8 cellular contexts compared by ENCODE assay signal in the genomic region with DNA sequence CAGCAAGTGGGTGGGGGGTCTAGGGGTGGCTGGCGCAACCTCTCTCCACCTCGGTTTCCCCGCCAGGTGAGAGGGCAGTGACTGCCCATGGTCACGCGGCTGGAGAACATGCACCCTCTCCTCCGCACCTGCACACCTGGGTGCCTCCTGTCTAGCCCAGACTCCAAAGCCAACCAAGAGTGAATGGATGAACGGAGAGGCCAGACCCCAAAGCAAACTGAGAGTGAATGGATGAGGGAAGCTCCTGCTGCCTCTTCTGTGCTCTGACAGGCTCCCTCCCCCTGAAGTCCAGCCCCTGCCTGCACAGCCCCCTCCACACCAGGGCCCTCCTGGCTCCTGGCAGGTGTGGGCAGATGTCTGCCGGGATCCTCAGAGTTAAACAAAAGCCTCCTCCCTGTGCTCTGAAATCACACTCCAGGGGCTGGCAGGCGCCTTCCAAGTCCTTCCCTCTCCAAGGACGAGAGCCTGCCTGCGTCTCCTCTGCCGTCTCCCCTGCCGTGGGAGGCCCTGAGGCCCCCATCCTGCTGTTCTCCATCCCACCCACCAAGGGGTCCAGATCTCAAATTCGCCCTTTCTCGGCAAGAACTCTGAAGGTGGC. TPM values are rescaled to one million over a fixed set of nuclear protein-coding genes. Genes with fewer than 3 reads are reported as not detected.
DNase-seq lines count a peak whose midpoint lies in the region; ATAC-seq and TF ChIP-seq lines count a peak whose summit lies in the region.

No MANE protein-coding gene starts in this region.

- H3K27me3 ChIP-seq in gastroesophageal sphincter: no peaks in the 10 kb centered on the region

- peaks cover 0 to 71% (median 28%) of the 10 kb centered on the region in 3 donors for H3K4me1 ChIP-seq in gastroesophageal sphincter

- H3K36me3 ChIP-seq in gastroesophageal sphincter: peaks cover 0 to 21% of the 10 kb centered on the region in 2 donors

- peak overlapping the region; percentile 6 to 97 (median 90) for H3K27ac ChIP-seq in gastroesophageal sphincter
- H3K27ac ChIP-seq in skin epidermis: peak overlapping the region; percentile 68 to 100 (median 99)

- H3K4me1 Mint-ChIP-seq in T-helper 17 cell: peaks cover 26% of the 10 kb centered on the region

- H3K9me3 ChIP-seq in T-helper 17 cell (ENCODE audit: control insufficient read depth, low read length, poor library complexity, severe bottlenecking): no peaks in the 10 kb centered on the region
- H3K9me3 ChIP-seq in gastroesophageal sphincter: no peaks in the 10 kb centered on the region

- DNase-seq in HFF-Myc (ENCODE audit: extremely low read depth, low read depth) (no peak), T-helper 17 cell (no peak), SIG-M5 (lab: John Stamatoyannopoulos, UW) (no peak), NCI-H187 treated with DMSO at 0.1 percent for 48 hours (lab: John Stamatoyannopoulos, UW) (no peak)
- no peak for DNase-seq in activated CD4-positive, alpha-beta T cell treated with anti-CD3 and anti-CD28 coated beads, Interleukin-2, amount 50 U/mL, for 1 hour

- WGBS in gastroesophageal sphincter (ENCODE audit: low coverage in 1 of 2), 2 donors: no CpG with 5 or more reads among the region's 15 CpGs

- peaks cover 6% of the 10 kb centered on the region for H3K36me3 Mint-ChIP-seq in T-helper 17 cell (ENCODE audit: low read depth)

- TF ChIP-seq POLR2A in gastroesophageal sphincter (IDR thresholded peaks at IDR 0.05): no peak

- peak overlapping the region; percentile 82 for H3K27ac Mint-ChIP-seq in T-helper 17 cell

- no peaks in the 10 kb centered on the region for H3K27me3 Mint-ChIP-seq in T-helper 17 cell

- peak overlapping the region; percentile 87 for H3K4me3 ChIP-seq in HFF-Myc (replicated peaks; ENCODE audit: low read depth, low read length)
- H3K4me3 ChIP-seq in gastroesophageal sphincter: peak overlapping the region in 1 of 2 donors; percentile 78
- peak overlapping the region; percentile 75 to 96 (median 85) for H3K4me3 ChIP-seq in skin epidermis

- TF ChIP-seq EP300 in gastroesophageal sphincter (IDR thresholded peaks at IDR 0.05): no peak

- ATAC-seq in T-helper 17 cell: no peak
- no peak for ATAC-seq in gastroesophageal sphincter
- no peak for ATAC-seq in HG02885 (IDR thresholded peaks at IDR 0.05; ENCODE audit: poor library complexity, unreplicated experiment)

- TF ChIP-seq CTCF in HFF-Myc (IDR thresholded peaks at IDR 0.05; ENCODE audit: low read depth, low read length, missing control alignments) (no peak), gastroesophageal sphincter (IDR thresholded peaks at IDR 0.05) (no peak)

- H3K4me3 Mint-ChIP-seq in T-helper 17 cell: peak overlapping the region; percentile 89

RNA-seq across cellular contexts. Expression of gene SBNO2, which starts 2.2 kb away (rescaled TPM):
- total RNA-seq in T-helper 17 cell (100 to 1,000 TPM in 1 of 2 donors, 10 to 100 TPM in 1; 85.4 to 106 TPM), gastroesophageal sphincter (10 to 100 TPM; 14.9 to 67.2 (median 20.9) TPM)

RNA-seq across cellular contexts. Expression of gene STK11, which starts 33.7 kb away (rescaled TPM):
- 10 to 100 TPM; 70.0 to 70.4 TPM for total RNA-seq in T-helper 17 cell
- 10 to 100 TPM; 56.8 to 80.7 (median 60.9) TPM for total RNA-seq in gastroesophageal sphincter
